In the genomic region with DNA sequence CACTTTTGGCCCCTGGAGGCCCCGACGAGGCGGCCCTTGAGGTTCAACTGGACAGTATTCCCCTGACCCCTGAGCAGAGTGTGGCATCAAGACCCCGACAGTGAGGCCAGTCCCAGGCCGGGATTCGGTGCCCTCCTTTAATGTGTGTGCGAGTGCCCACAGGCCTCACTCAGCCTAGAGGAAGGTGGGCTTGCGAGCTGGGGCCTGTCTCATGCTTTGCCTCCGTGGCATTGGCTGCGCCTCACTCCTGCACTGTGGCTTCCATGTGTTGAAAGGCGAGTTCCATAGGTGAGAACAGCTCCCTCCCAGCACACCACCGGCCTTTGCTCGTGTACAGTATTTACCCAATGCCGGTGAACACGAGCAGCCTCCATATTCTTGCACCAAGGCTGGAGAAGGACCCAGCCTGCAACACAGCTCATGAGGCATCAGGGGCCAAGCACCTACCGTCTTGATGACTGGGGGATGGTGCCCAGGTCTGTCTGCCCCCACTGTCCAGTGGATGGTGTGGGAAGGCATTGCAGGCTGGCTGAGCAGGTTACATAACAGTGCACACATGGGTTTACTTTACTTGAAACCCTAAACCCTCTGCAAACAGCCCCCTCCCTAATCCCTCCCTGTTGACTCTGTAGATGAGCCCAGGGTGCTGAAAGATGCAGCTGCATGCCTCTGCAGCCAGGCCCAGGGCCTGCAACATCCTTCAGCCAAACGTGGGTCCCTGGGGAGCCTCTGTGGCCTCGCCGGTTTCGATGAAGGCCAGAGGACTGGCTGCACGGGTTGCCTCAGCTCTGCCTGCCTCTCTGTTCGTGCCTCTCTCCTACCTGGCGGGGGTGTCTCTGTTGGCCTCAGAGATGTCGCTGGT, we compare ENCODE assay signal across 10 cellular contexts.
DNase-seq lines count a peak whose midpoint lies in the region; ATAC-seq lines count a peak whose summit lies in the region.
"Had no signal": no experiment of that assay in that cellular context is flagged by ENCODE, and none has a peak within 500 bp of the region (broad histone marks: within the 10 kb centered on the region; RNA-seq: fewer than 3 reads in every experiment).

No MANE protein-coding gene starts in this region.

- ATAC-seq in HG03196 (IDR thresholded peaks at IDR 0.05; ENCODE audit: unreplicated experiment) (peak; percentile 71), HG02840 (IDR thresholded peaks at IDR 0.05; ENCODE audit: low FRiP score, unreplicated experiment) (no peak)
- ATAC-seq: effector memory CD8-positive, alpha-beta T cell; T-cell had no signal

- no peak overlapping the region for H3K4me3 ChIP-seq in skeletal muscle cell (ENCODE audit: low read depth, low read length)

- peak; percentile 42 for DNase-seq in DMS 273 (lab: John Stamatoyannopoulos, UW; ENCODE audit: unreplicated experiment)
- DNase-seq in DMS 273 treated with DMSO at 0.1 percent for 48 hours (lab: John Stamatoyannopoulos, UW): no peak
- DNase-seq in ecto neural progenitor cell (ENCODE audit: low spot score): peak; percentile 56
- peak; percentile 48 for DNase-seq in skeletal muscle cell (ENCODE audit: low read depth)
- DNase-seq in Kasumi-1 (lab: John Stamatoyannopoulos, UW): no peak
- no peak for DNase-seq in NCI-H446 (lab: John Stamatoyannopoulos, UW)
- DNase-seq: effector memory CD8-positive, alpha-beta T cell had no signal

Comparison
In these comparisons a context has a peak if more than half of its experiments do, and no peak if none do; other contexts are left out.
1. DNase-seq: peak in DMS 273 (single experiment), ecto neural progenitor cell (single experiment) and skeletal muscle cell (single experiment); none in DMS 273 treated with DMSO at 0.1 percent for 48 hours (single experiment), Kasumi-1 (0 of 2) and NCI-H446 (0 of 2).